ENCODE assay signal across 8 cellular contexts in genomic region chr2:132300574-132301378, GRCh38.
DNase-seq lines count a peak whose midpoint lies in the region; ATAC-seq, FAIRE-seq and TF ChIP-seq lines count a peak whose summit lies in the region.
"Not testable (repeated sequence)": the region's sequence is repeated elsewhere in the genome, so short reads cannot be mapped to it uniquely, and the experiment has no call there.

No MANE protein-coding gene starts in this region.

- H2BK5ac ChIP-seq in IMR-90 (ENCODE audit: low read depth, low read length, poor library complexity, severe bottlenecking): not testable (repeated sequence)

- not testable (repeated sequence) for H3K9me2 ChIP-seq in PC-3 (replicated peaks; ENCODE audit: low read length)

- H3K27me3 ChIP-seq in CD4-positive, alpha-beta T cell (ENCODE audit: control insufficient read depth, insufficient read depth, low read length); IMR-90 (ENCODE audit: control insufficient read depth, insufficient read depth, low read length); PC-3 (ENCODE audit: low read length); keratinocyte (ENCODE audit: control insufficient read depth, extremely low read depth, insufficient read depth, low read length): not testable (repeated sequence)

- not testable (repeated sequence) for BruUV-seq in IMR-90 (replicated peaks; lab: Mats Ljungman, UMichigan); PC-3 (replicated peaks; lab: Mats Ljungman, UMichigan)

- not testable (repeated sequence) for H3K4me1 Mint-ChIP-seq in CD4-positive, alpha-beta T cell (ENCODE audit: low read depth); activated CD4-positive, alpha-beta memory T cell treated with anti-CD3 and anti-CD28 coated beads for 36 hours (ENCODE audit: low read depth); activated naive CD8-positive, alpha-beta T cell (ENCODE audit: low read depth); stimulated activated effector memory CD8-positive, alpha-beta T cell treated with anti-CD3 and anti-CD28 coated beads, Interleukin-12 subunit alpha, Interleukin-12 subunit beta, amount 100 ng/mL, for 72 hours

- not testable (repeated sequence) for ATAC-seq in CD4-positive, alpha-beta T cell (ENCODE audit: poor library complexity); IMR-90 (ENCODE audit: low read depth); PC-3; stimulated activated effector memory CD8-positive, alpha-beta T cell treated with anti-CD3 and anti-CD28 coated beads, Interleukin-12 subunit alpha, Interleukin-12 subunit beta, amount 100 ng/mL, for 72 hours
- ATAC-seq in GM18519 (IDR thresholded peaks at IDR 0.05; ENCODE audit: low FRiP score, unreplicated experiment): peak; percentile 45

- not testable (repeated sequence) for H3K4ac ChIP-seq in IMR-90 (ENCODE audit: low read depth, low read length)

- dilution Hi-C loops in IMR-90 (cut with HindIII; ENCODE audit: low sequenced_read_pairs, unreplicated experiment); keratinocyte (cut with MboI; ENCODE audit: extremely low pct_ligation_motif_present, low sequenced_read_pairs): not testable (repeated sequence)

- H3K56ac ChIP-seq in IMR-90 (ENCODE audit: extremely low read depth, insufficient read depth, low read length): not testable (repeated sequence)

- no CpG with 5 or more reads among the region's 2 CpGs for WGBS in IMR-90 (ENCODE audit: extremely low coverage in 2 of 2, insufficient read length in 1 of 2), 2 experiments

- in situ Hi-C loops in IMR-90 (cut with MboI; ENCODE audit: low sequenced_read_pairs): not testable (repeated sequence)

- not testable (repeated sequence) for H3F3A ChIP-seq in PC-3 (ENCODE audit: low read length, unreplicated experiment)

- not testable (repeated sequence) for H2AK5ac ChIP-seq in IMR-90 (ENCODE audit: low read depth, low read length)

- H3K4me2 ChIP-seq in IMR-90 (ENCODE audit: low read depth, low read length) (peak overlapping the region; percentile 50), PC-3 (ENCODE audit: low read length) (peak overlapping the region; percentile 59), keratinocyte (ENCODE audit: control insufficient read depth, extremely low read depth, insufficient read depth, low read depth, low read length) (peak overlapping the region; percentile 10)

- not testable (repeated sequence) for H4K5ac ChIP-seq in IMR-90 (ENCODE audit: low read depth, low read length)

- H4K91ac ChIP-seq in IMR-90 (ENCODE audit: insufficient read depth, low read depth, low read length): not testable (repeated sequence)

- not testable (repeated sequence) for H3K36me3 Mint-ChIP-seq in CD4-positive, alpha-beta T cell (ENCODE audit: low read depth); activated CD4-positive, alpha-beta memory T cell treated with anti-CD3 and anti-CD28 coated beads for 36 hours; activated naive CD8-positive, alpha-beta T cell; stimulated activated effector memory CD8-positive, alpha-beta T cell treated with anti-CD3 and anti-CD28 coated beads, Interleukin-12 subunit alpha, Interleukin-12 subunit beta, amount 100 ng/mL, for 72 hours

- H3K9me3 ChIP-seq in CD4-positive, alpha-beta T cell (ENCODE audit: control insufficient read depth, low read length); IMR-90 (ENCODE audit: control insufficient read depth, insufficient read depth, low read length); PC-3 (ENCODE audit: low read length); keratinocyte (ENCODE audit: control insufficient read depth, low read depth, low read length): not testable (repeated sequence)

- H2AK9ac ChIP-seq in IMR-90 (replicated peaks; ENCODE audit: low read depth, low read length, poor library complexity): not testable (repeated sequence)

- intact Hi-C loops in CD4-positive, alpha-beta T cell (cut with DNase I, micrococcal nuclease); IMR-90 (cut with micrococcal nuclease); PC-3 (cut with micrococcal nuclease); activated CD4-positive, alpha-beta memory T cell treated with anti-CD3 and anti-CD28 coated beads for 36 hours (cut with micrococcal nuclease): not testable (repeated sequence)

- H3K27ac ChIP-seq in CD4-positive, alpha-beta T cell (ENCODE audit: low read depth, low read length); IMR-90 (ENCODE audit: insufficient read depth, low read length); PC-3 (ENCODE audit: low read length); keratinocyte (ENCODE audit: control insufficient read depth, insufficient read depth, low read length): not testable (repeated sequence)

- not testable (repeated sequence) for FAIRE-seq in keratinocyte (lab: Jason Lieb, UNC)

- not testable (repeated sequence) for DNase-seq in CD4-positive, alpha-beta T cell; IMR-90; PC-3; activated CD4-positive, alpha-beta memory T cell treated with anti-CD3 and anti-CD28 coated beads for 36 hours; keratinocyte (ENCODE audit: low read depth, low spot score); stimulated activated effector memory CD8-positive, alpha-beta T cell treated with anti-CD3 and anti-CD28 coated beads, Interleukin-12 subunit alpha, Interleukin-12 subunit beta, amount 100 ng/mL, for 72 hours (ENCODE audit: low spot score in 2 of 2)

- H2AFZ ChIP-seq in IMR-90 (replicated peaks; ENCODE audit: low read length, poor library complexity); PC-3 (ENCODE audit: low read length): not testable (repeated sequence)
- peak overlapping the region; percentile 12 for H2AFZ ChIP-seq in keratinocyte (ENCODE audit: control insufficient read depth, low read length)

- H3K79me2 ChIP-seq in PC-3 (ENCODE audit: low read length); keratinocyte (ENCODE audit: control insufficient read depth, insufficient read depth, low read length): not testable (repeated sequence)

- H2BK120ac ChIP-seq in IMR-90 (ENCODE audit: low read depth, low read length): not testable (repeated sequence)

- not testable (repeated sequence) for H2BK15ac ChIP-seq in IMR-90 (ENCODE audit: low read depth, low read length)

- H3K27ac Mint-ChIP-seq in CD4-positive, alpha-beta T cell; activated CD4-positive, alpha-beta memory T cell treated with anti-CD3 and anti-CD28 coated beads for 36 hours; activated naive CD8-positive, alpha-beta T cell; stimulated activated effector memory CD8-positive, alpha-beta T cell treated with anti-CD3 and anti-CD28 coated beads, Interleukin-12 subunit alpha, Interleukin-12 subunit beta, amount 100 ng/mL, for 72 hours: not testable (repeated sequence)

- POLR2A ChIA-PET in CD4-positive, alpha-beta T cell (lab: Charles Lee); IMR-90 (lab: Charles Lee; ENCODE audit: unreplicated experiment); PC-3 (lab: Charles Lee; ENCODE audit: unreplicated experiment); activated CD4-positive, alpha-beta memory T cell treated with anti-CD3 and anti-CD28 coated beads for 36 hours (lab: Charles Lee): not testable (repeated sequence)

- not testable (repeated sequence) for H3K4me1 ChIP-seq in IMR-90 (ENCODE audit: control insufficient read depth, insufficient read depth, low read length); PC-3 (ENCODE audit: insufficient read depth, low read length); keratinocyte (ENCODE audit: control insufficient read depth, extremely low read depth, insufficient read depth, low read length)

- not testable (repeated sequence) for H4K8ac ChIP-seq in IMR-90 (ENCODE audit: low read depth in 2 of 2, low read length in 2 of 2)

- not testable (repeated sequence) for H3K9me3 Mint-ChIP-seq in CD4-positive, alpha-beta T cell; activated CD4-positive, alpha-beta memory T cell treated with anti-CD3 and anti-CD28 coated beads for 36 hours; activated naive CD8-positive, alpha-beta T cell (ENCODE audit: low read depth); stimulated activated effector memory CD8-positive, alpha-beta T cell treated with anti-CD3 and anti-CD28 coated beads, Interleukin-12 subunit alpha, Interleukin-12 subunit beta, amount 100 ng/mL, for 72 hours

- not testable (repeated sequence) for H2BK20ac ChIP-seq in IMR-90 (ENCODE audit: low read depth, low read length)

- not testable (repeated sequence) for H3K9me1 ChIP-seq in IMR-90 (ENCODE audit: insufficient read depth, low read length); keratinocyte (ENCODE audit: control insufficient read depth, extremely low read depth, insufficient read depth, low read length)

- TF ChIP-seq RAD21 in IMR-90 (IDR thresholded peaks at IDR 0.05; ENCODE audit: low read length): not testable (repeated sequence)

- H3K23ac ChIP-seq in IMR-90 (ENCODE audit: low read depth, low read length): not testable (repeated sequence)

- peak overlapping the region; percentile 26; the same call in 1 of the 2 replicates for H3K4me3 ChIP-seq in IMR-90 (ENCODE audit: insufficient read depth, low read depth, low read length)
- peak overlapping the region; percentile 50; the same call in 1 of the 2 replicates for H3K4me3 ChIP-seq in PC-3 (ENCODE audit: low read length)
- H3K4me3 ChIP-seq in keratinocyte (ENCODE audit: control insufficient read depth in 2 of 3, extremely low read depth in 1 of 3, insufficient read depth in 2 of 3, low read depth in 1 of 3, low read length in 3 of 3): not testable (repeated sequence)

- H4K20me1 ChIP-seq in IMR-90 (ENCODE audit: insufficient read depth, low read length); PC-3 (ENCODE audit: low read length); keratinocyte (ENCODE audit: control insufficient read depth, extremely low read depth, insufficient read depth, low read length): not testable (repeated sequence)

- H3K18ac ChIP-seq in IMR-90 (ENCODE audit: low read depth, low read length): not testable (repeated sequence)

- peak overlapping the region; percentile 73 for H3K4me3 Mint-ChIP-seq in CD4-positive, alpha-beta T cell
- peak overlapping the region; percentile 20 for H3K4me3 Mint-ChIP-seq in activated CD4-positive, alpha-beta memory T cell treated with anti-CD3 and anti-CD28 coated beads for 36 hours
- H3K4me3 Mint-ChIP-seq in activated naive CD8-positive, alpha-beta T cell: peak overlapping the region; percentile 75
- H3K4me3 Mint-ChIP-seq in stimulated activated effector memory CD8-positive, alpha-beta T cell treated with anti-CD3 and anti-CD28 coated beads, Interleukin-12 subunit alpha, Interleukin-12 subunit beta, amount 100 ng/mL, for 72 hours: peak overlapping the region; percentile 40

- CTCF ChIA-PET in CD4-positive, alpha-beta T cell (lab: Charles Lee); IMR-90 (lab: Yijun Ruan, JAX); PC-3 (lab: Charles Lee); activated CD4-positive, alpha-beta memory T cell treated with anti-CD3 and anti-CD28 coated beads for 36 hours (lab: Charles Lee): not testable (repeated sequence)

- not testable (repeated sequence) for H3K79me1 ChIP-seq in IMR-90 (ENCODE audit: low read depth in 1 of 2, low read length in 2 of 2)

- not testable (repeated sequence) for H3K14ac ChIP-seq in IMR-90 (replicated peaks; ENCODE audit: low read depth, low read length)

- not testable (repeated sequence) for TF ChIP-seq CTCF in CD4-positive, alpha-beta T cell (IDR thresholded peaks at IDR 0.05); IMR-90 (conservative IDR thresholded peaks at IDR 0.05; ENCODE audit: low read depth, low read length); PC-3 (conservative IDR thresholded peaks at IDR 0.05; ENCODE audit: low read depth, low read length); keratinocyte (optimal IDR thresholded peaks at IDR 0.05 in 1 of 3, IDR thresholded peaks at IDR 0.05 in 1 of 3, conservative IDR thresholded peaks at IDR 0.05 in 1 of 3; ENCODE audit: extremely low read depth in 1 of 3, insufficient read depth in 2 of 3, low read length in 3 of 3)

- peaks cover 19% of the 10 kb centered on the region for H3K27me3 Mint-ChIP-seq in CD4-positive, alpha-beta T cell
- H3K27me3 Mint-ChIP-seq in activated CD4-positive, alpha-beta memory T cell treated with anti-CD3 and anti-CD28 coated beads for 36 hours; activated naive CD8-positive, alpha-beta T cell: not testable (repeated sequence)

- H3K36me3 ChIP-seq in IMR-90 (ENCODE audit: control insufficient read depth, insufficient read depth, low read length); PC-3 (ENCODE audit: low read depth, low read length); keratinocyte (ENCODE audit: control insufficient read depth in 2 of 2, extremely low read depth in 1 of 2, insufficient read depth in 2 of 2, low read length in 2 of 2): not testable (repeated sequence)

- TF ChIP-seq POLR2A in IMR-90 (IDR thresholded peaks at IDR 0.05; ENCODE audit: low read depth, low read length): not testable (repeated sequence)

- not testable (repeated sequence) for H3K9ac ChIP-seq in IMR-90 (ENCODE audit: low read depth, low read length); PC-3 (ENCODE audit: low read length); keratinocyte (ENCODE audit: control insufficient read depth, extremely low read depth, insufficient read depth, low read length)

Comparison
In these comparisons a context has a peak if more than half of its experiments do, and no peak if none do; other contexts are left out.
1. H3K4me3 Mint-ChIP-seq: peak in every context shown above with its lines; median percentile 75 in activated naive CD8-positive, alpha-beta T cell; 73 in CD4-positive, alpha-beta T cell; 40 in stimulated activated effector memory CD8-positive, alpha-beta T cell treated with anti-CD3 and anti-CD28 coated beads, Interleukin-12 subunit alpha, Interleukin-12 subunit beta, amount 100 ng/mL, for 72 hours; 20 in activated CD4-positive, alpha-beta memory T cell treated with anti-CD3 and anti-CD28 coated beads for 36 hours.